In genomic region chr12:54417712-54418440, GRCh38 we compare ENCODE assay signal across 8 cellular contexts.
A peak's percentile ranks its signal among the peaks of the same experiment; 100 is the strongest.
DNase-seq lines count a peak whose midpoint lies in the region; ATAC-seq and TF ChIP-seq lines count a peak whose summit lies in the region.

No MANE protein-coding gene starts in this region.

- H3K4me3 ChIP-seq in DND-41 (ENCODE audit: low read depth in 1 of 2, low read length in 2 of 2) = peak overlapping the region; percentile 74 to 89; a peak in 3 of 4 replicates
- peak overlapping the region; percentile 91 to 94 for H3K4me3 ChIP-seq in neutrophil (ENCODE audit: low read depth in 1 of 2, low read length in 1 of 2)

- peak overlapping the region; percentile 85 for H3K4me2 ChIP-seq in DND-41 (ENCODE audit: insufficient read depth, low read length)

- no peaks in the 10 kb centered on the region for H4K20me1 ChIP-seq in DND-41 (ENCODE audit: insufficient read depth, low read length)

- peak overlapping the region; percentile 84 for H3K9ac ChIP-seq in DND-41 (ENCODE audit: low read depth, low read length)

- H3K27me3 ChIP-seq in DND-41 (ENCODE audit: insufficient read depth, low read length, poor library complexity) = peaks cover 13% of the 10 kb centered on the region
- no peaks in the 10 kb centered on the region for H3K27me3 ChIP-seq in neutrophil

- H3K27ac ChIP-seq in DND-41 (ENCODE audit: low read length) (peak overlapping the region; percentile 73), epithelial cell of prostate (peak overlapping the region; percentile 71), neutrophil (peak overlapping the region; percentile 100)

- DNase-seq in DND-41 = peak; percentile 67
- DNase-seq in epithelial cell of prostate (ENCODE audit: low read depth, low spot score) = no peak
- no peak for DNase-seq in kidney tubule cell (ENCODE audit: low spot score)

- H2AFZ ChIP-seq in DND-41 (ENCODE audit: low read depth, low read length) = peak overlapping the region; percentile 74

- TF ChIP-seq CTCF in DND-41 (IDR thresholded peaks at IDR 0.05; ENCODE audit: borderline replicate concordance, extremely low read depth, low read length, poor library complexity, severe bottlenecking) (no peak), neutrophil (IDR thresholded peaks at IDR 0.05) (no peak)

- H3K9me3 ChIP-seq in DND-41 (ENCODE audit: insufficient read depth, low read length, severe bottlenecking) (no peaks in the 10 kb centered on the region), neutrophil (no peaks in the 10 kb centered on the region)

- peaks cover 65% of the 10 kb centered on the region for H3K4me1 ChIP-seq in DND-41 (ENCODE audit: insufficient read depth, low read length)
- H3K4me1 ChIP-seq in neutrophil (ENCODE audit: control insufficient read depth in 1 of 2, insufficient read depth in 1 of 2, low read depth in 1 of 2, low read length in 1 of 2) = peaks cover 54 to 56% of the 10 kb centered on the region in 2 experiments

- H3K79me2 ChIP-seq in DND-41 (ENCODE audit: insufficient read depth, low read length) = peaks cover 57% of the 10 kb centered on the region

- H3K36me3 ChIP-seq in DND-41 (ENCODE audit: insufficient read depth, low read length) (no peaks in the 10 kb centered on the region), neutrophil (no peaks in the 10 kb centered on the region)

- ATAC-seq in DND-41 (ENCODE audit: insufficient read depth, low read depth) = peak; percentile 43
- peak; percentile 28 for ATAC-seq in SK-N-SH treated with all-trans-retinoic acid at 6 μM for 48 hours
- ATAC-seq in GM21367 (IDR thresholded peaks at IDR 0.05; ENCODE audit: unreplicated experiment) = no peak
- ATAC-seq in GM21825 (IDR thresholded peaks at IDR 0.05; ENCODE audit: unreplicated experiment) = no peak
- no peak for ATAC-seq in HG03378 (IDR thresholded peaks at IDR 0.05; ENCODE audit: unreplicated experiment)

TF ChIP-seq in SK-N-SH treated with all-trans-retinoic acid at 6 μM for 48 hours, 23 proteins besides CTCF, POLR2A, EP300 and RAD21:
- TF ChIP-seq, protein P1, sequence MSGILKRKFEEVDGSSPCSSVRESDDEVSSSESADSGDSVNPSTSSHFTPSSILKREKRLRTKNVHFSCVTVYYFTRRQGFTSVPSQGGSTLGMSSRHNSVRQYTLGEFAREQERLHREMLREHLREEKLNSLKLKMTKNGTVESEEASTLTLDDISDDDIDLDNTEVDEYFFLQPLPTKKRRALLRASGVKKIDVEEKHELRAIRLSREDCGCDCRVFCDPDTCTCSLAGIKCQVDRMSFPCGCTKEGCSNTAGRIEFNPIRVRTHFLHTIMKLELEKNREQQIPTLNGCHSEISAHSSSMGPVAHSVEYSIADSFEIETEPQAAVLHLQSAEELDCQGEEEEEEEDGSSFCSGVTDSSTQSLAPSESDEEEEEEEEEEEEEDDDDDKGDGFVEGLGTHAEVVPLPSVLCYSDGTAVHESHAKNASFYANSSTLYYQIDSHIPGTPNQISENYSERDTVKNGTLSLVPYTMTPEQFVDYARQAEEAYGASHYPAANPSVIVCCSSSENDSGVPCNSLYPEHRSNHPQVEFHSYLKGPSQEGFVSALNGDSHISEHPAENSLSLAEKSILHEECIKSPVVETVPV (CRISPR knock-in tag; IDR thresholded peaks at IDR 0.05) = no peak

Comparison
In these comparisons a context has a peak if more than half of its experiments do, and no peak if none do; other contexts are left out.
1. ATAC-seq: peak in DND-41 (single experiment) and SK-N-SH treated with all-trans-retinoic acid at 6 μM for 48 hours (single experiment); none in GM21367 (single experiment), GM21825 (single experiment) and HG03378 (single experiment).
2. Peak in every context shown above with its lines, with median percentiles within 50 percentile points of each other: H3K27ac ChIP-seq.